ENCODE assay signal across 2 cellular contexts in genomic region chr6:155706806-155707205, GRCh38.
TF ChIP-seq lines count a peak whose summit lies in the region.

No MANE protein-coding gene starts in this region.

TF ChIP-seq in HepG2, 621 proteins besides CTCF, POLR2A, EP300 and RAD21:
- no peak for TF ChIP-seq TEF (CRISPR knock-in tag; IDR thresholded peaks at IDR 0.05)
- no peak for TF ChIP-seq ETV6 (CRISPR knock-in tag; conservative IDR thresholded peaks at IDR 0.05)
- no peak for TF ChIP-seq ZC3H4 (CRISPR knock-in tag; IDR thresholded peaks at IDR 0.05; ENCODE audit: borderline replicate concordance)
- TF ChIP-seq MAFK (conservative IDR thresholded peaks at IDR 0.05 in 1 of 2, IDR thresholded peaks at IDR 0.05 in 1 of 2; ENCODE audit: low read length in 2 of 2) = peak; percentile 54 to 76
- TF ChIP-seq MAFF (IDR thresholded peaks at IDR 0.05; ENCODE audit: low read depth, low read length) = peak; percentile 63; the same call in 1 of the 2 replicates
TF ChIP-seq in HepG2: peak in this region for 2.

TF ChIP-seq in IMR-90, 13 proteins besides CTCF, POLR2A, EP300 and RAD21 (continued from another document):
- TF ChIP-seq MAFK (IDR thresholded peaks at IDR 0.05; ENCODE audit: low read depth, low read length) (peak; percentile 59), ELK1 (IDR thresholded peaks at IDR 0.05; ENCODE audit: borderline replicate concordance, low read depth, low read length) (no peak)
